In the genomic region with DNA sequence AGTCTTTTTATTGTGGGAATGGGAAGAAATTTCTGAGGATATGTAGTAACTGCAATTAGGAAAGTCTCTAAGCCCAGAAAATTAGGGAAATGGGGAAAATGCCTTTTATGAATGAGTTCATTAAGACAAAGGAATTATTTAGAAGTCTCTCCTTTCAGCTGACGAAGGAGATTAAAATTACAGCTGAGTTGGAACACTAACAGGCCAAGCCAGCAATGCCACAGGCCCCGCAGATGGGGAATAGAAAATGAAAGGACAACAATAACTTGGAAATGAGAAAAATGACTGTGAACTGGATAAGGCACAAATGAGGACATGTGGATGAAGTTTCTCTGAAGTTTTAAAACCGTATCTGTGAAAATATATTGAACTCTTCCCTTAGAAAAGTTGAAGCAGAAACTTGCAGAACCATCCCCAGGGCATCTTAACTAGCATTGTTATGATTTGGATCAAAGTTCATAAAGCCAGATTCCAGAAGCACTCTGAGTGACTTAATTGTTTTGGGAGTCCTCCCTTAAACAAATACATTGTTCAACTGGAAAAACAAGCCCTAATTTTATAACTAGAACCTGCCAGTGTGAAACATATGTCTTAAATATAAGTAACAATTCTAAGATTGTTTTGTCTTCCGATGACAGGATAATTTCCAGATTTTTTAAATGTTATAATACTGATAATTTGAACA, we compare ENCODE assay signal across 26 cellular contexts. TPM values are rescaled to one million over a fixed set of nuclear protein-coding genes. Genes with fewer than 3 reads are reported as not detected.
DNase-seq lines count a peak whose midpoint lies in the region; ATAC-seq and TF ChIP-seq lines count a peak whose summit lies in the region.
"Had no signal": no experiment of that assay in that cellular context is flagged by ENCODE, and none has a peak within 500 bp of the region (broad histone marks: within the 10 kb centered on the region; RNA-seq: fewer than 3 reads in every experiment).

No MANE protein-coding gene starts in this region.

- no peak overlapping the region for H4K8ac ChIP-seq in trophoblast cell (ENCODE audit: low read depth, low read length)

- H2BK120ac ChIP-seq in trophoblast cell (ENCODE audit: insufficient read depth, low read length, poor library complexity), result no peak overlapping the region

- H2AFZ ChIP-seq in PC-9, result no peak overlapping the region
- H2AFZ ChIP-seq in trophoblast cell (ENCODE audit: insufficient read depth, low read length, poor library complexity), result no peak overlapping the region
- H2AFZ ChIP-seq: GM23338 had no signal

- H2BK5ac ChIP-seq in trophoblast cell (ENCODE audit: low read depth, low read length, poor library complexity), result no peak overlapping the region

- no peak overlapping the region for H3K4ac ChIP-seq in trophoblast cell (ENCODE audit: low read depth, low read length)

- POLR2A ChIA-PET in PC-9 (lab: Charles Lee; ENCODE audit: unreplicated experiment), result no interaction called here

- H3K9me2 ChIP-seq in PC-9 (ENCODE audit: insufficient read depth), result no peaks in the 10 kb centered on the region

- no peaks in the 10 kb centered on the region for H4K20me1 ChIP-seq in PC-9 (ENCODE audit: insufficient read depth)

- H4K12ac ChIP-seq in trophoblast cell (ENCODE audit: low read depth, low read length), result no peak overlapping the region

- H3K18ac ChIP-seq in trophoblast cell (ENCODE audit: low read length), result no peak overlapping the region

- TF ChIP-seq CTCF in PC-9 (conservative IDR thresholded peaks at IDR 0.05), result no peak; the same call in 1 of the 2 replicates

- intact Hi-C loops in PC-9 (cut with micrococcal nuclease; ENCODE audit: unreplicated experiment), result no loop called here

- DNase-seq in AG20443 (ENCODE audit: low spot score) (peak; percentile 36), PC-9 (peak in 1 of 2 experiments; percentile 84), fibroblast of peridontal ligament (ENCODE audit: extremely low read depth) (peak; percentile 54), trophoblast cell (peak; percentile 6 to 91), NOMO-1 treated with dmso at 0.1 percent for 144 hours (lab: John Stamatoyannopoulos, UW; ENCODE audit: unreplicated experiment) (no peak), middle frontal gyrus (ENCODE audit: extremely low spot score, low spot score) (no peak)
- DNase-seq in stimulated activated CD8-positive, alpha-beta memory T cell treated with anti-CD3 and anti-CD28 coated beads, Interleukin-4, amount 100 ng/mL, for 48 hours, result no peak
- DNase-seq: activated B cell treated with CpG ODN at 0.5 μM for 24 hours; activated CD8-positive, alpha-beta T cell treated with anti-CD3 and anti-CD28 coated beads for 36 hours; activated naive CD4-positive, alpha-beta T cell treated with anti-CD3 and anti-CD28 coated beads, Interleukin-2, amount 50 U/mL, for 16 hours; activated T-cell treated with anti-CD3 and anti-CD28 coated beads, Interleukin-2, amount 50 U/mL, for 24 hours; CD8-positive, alpha-beta T cell; cortex of kidney; DMS53; IMR-90; lower lobe of right lung; NCI-H2029 treated with DMSO at 0.1 percent for 48 hours; NCI-H446 treated with DMSO at 0.1 percent for 48 hours; SHP77; stimulated activated CD4-positive, alpha-beta T cell treated with anti-CD3 and anti-CD28 coated beads, Interleukin-15, amount 100 ng/mL, for 24 hours; stimulated activated naive CD8-positive, alpha-beta T cell treated with anti-CD3 and anti-CD28 coated beads, Interleukin-15, Interleukin-2, amounts not matched to agents 100 U/mL and 50 U/mL, for 24 hours; uterus had no signal

- ATAC-seq in HG02678 (IDR thresholded peaks at IDR 0.05; ENCODE audit: unreplicated experiment), result no peak
- ATAC-seq: activated CD8-positive, alpha-beta T cell treated with anti-CD3 and anti-CD28 coated beads for 36 hours; CD8-positive, alpha-beta T cell; GM23338; lower lobe of right lung; natural killer cell treated with Interleukin-12 subunit alpha and Interleukin-12 subunit beta and Interleukin-15 and Interleukin-18, amount 100 ng/mL, for 72 hours; stimulated activated naive CD8-positive, alpha-beta T cell treated with anti-CD3 and anti-CD28 coated beads, Interleukin-15, Interleukin-2, amounts not matched to agents 100 U/mL and 50 U/mL, for 24 hours had no signal

- H3K9ac ChIP-seq in trophoblast cell (ENCODE audit: low read length), result no peak overlapping the region

- H3K27ac ChIP-seq in PC-9 (peak overlapping the region; percentile 33; the same call in 1 of the 2 replicates), trophoblast cell (ENCODE audit: low read depth, low read length) (no peak overlapping the region)
- H3K27ac ChIP-seq: epithelial cell of prostate, lower lobe of right lung, uterus had no signal

- peaks cover 17% of the 10 kb centered on the region for H3F3A ChIP-seq in PC-9 (ENCODE audit: insufficient read depth, low read depth)

- H3K79me2 ChIP-seq in PC-9 (ENCODE audit: low read depth) (no peaks in the 10 kb centered on the region), trophoblast cell (ENCODE audit: control insufficient read depth, insufficient read depth, low read length, poor library complexity) (no peaks in the 10 kb centered on the region)

- H3K4me2 ChIP-seq in PC-9, result peak overlapping the region; percentile 43
- no peak overlapping the region for H3K4me2 ChIP-seq in trophoblast cell (ENCODE audit: low read length)
- H3K4me2 ChIP-seq: GM23338 had no signal

- H3K23ac ChIP-seq in trophoblast cell (ENCODE audit: low read length), result no peak overlapping the region

- H3K36me3 ChIP-seq in PC-9 (ENCODE audit: low read depth), result no peaks in the 10 kb centered on the region
- H3K36me3 ChIP-seq in trophoblast cell (ENCODE audit: control insufficient read depth in 1 of 2, insufficient read depth in 2 of 2, low read length in 2 of 2), result no peaks in the 10 kb centered on the region
- H3K36me3 ChIP-seq: lower lobe of right lung, uterus had no signal

- H2AK5ac ChIP-seq in trophoblast cell (ENCODE audit: low read length), result no peak overlapping the region

- no peak overlapping the region for H3K4me3 ChIP-seq in PC-9
- H3K4me3 ChIP-seq in trophoblast cell (ENCODE audit: low read depth, low read length), result no peak overlapping the region
- H3K4me3 ChIP-seq: GM23338, lower lobe of right lung, uterus had no signal

- H3K14ac ChIP-seq in trophoblast cell (ENCODE audit: low read length), result no peak overlapping the region

- no peak overlapping the region for H4K91ac ChIP-seq in trophoblast cell (ENCODE audit: low read depth, low read length)

- no CpG with 5 or more reads among the region's 4 CpGs for WGBS in trophoblast cell (ENCODE audit: extremely low coverage, insufficient coverage, insufficient read length)

- H3K9me3 ChIP-seq in PC-9 (ENCODE audit: insufficient read depth, low read depth), result peaks cover 6% of the 10 kb centered on the region; the same call in 1 of the 2 replicates
- H3K9me3 ChIP-seq in trophoblast cell (ENCODE audit: insufficient read depth, low read depth, low read length), result no peaks in the 10 kb centered on the region
- H3K9me3 ChIP-seq: lower lobe of right lung, uterus had no signal

- H3K27me3 ChIP-seq in PC-9 (ENCODE audit: insufficient read depth, low read depth) (no peaks in the 10 kb centered on the region), trophoblast cell (ENCODE audit: insufficient read depth, low read length) (no peaks in the 10 kb centered on the region)
- H3K27me3 ChIP-seq: uterus had no signal

- H3K4me1 ChIP-seq in PC-9 (replicated peaks; ENCODE audit: insufficient read depth) (peaks cover 31% of the 10 kb centered on the region), trophoblast cell (ENCODE audit: control insufficient read depth in 1 of 2, insufficient read depth in 2 of 2, low read length in 2 of 2) (peaks cover 0 to 5% of the 10 kb centered on the region in 2 experiments)
- H3K4me1 ChIP-seq: lower lobe of right lung, uterus had no signal

- H3K79me1 ChIP-seq in trophoblast cell (ENCODE audit: low read length), result no peaks in the 10 kb centered on the region

- no peak overlapping the region for H2BK12ac ChIP-seq in trophoblast cell (ENCODE audit: low read length)

- BruUV-seq in PC-9 (replicated peaks; lab: Mats Ljungman, UMichigan), result no TSS peak

- CTCF ChIA-PET in PC-9 (lab: Charles Lee), result no interaction called here

RNA-seq across cellular contexts. Expression of gene C2orf76, which starts 51.3 kb away (rescaled TPM):
- 11.5 and 12.7 TPM in 2 replicates for total RNA-seq in PC-9 (2021)
- 10.2 and 11.7 TPM in 2 replicates for polyA plus RNA-seq in trophoblast cell (2013)

RNA-seq across cellular contexts. Expression of gene DBI, which starts 51.4 kb away (rescaled TPM):
- 128 and 265 TPM in 2 replicates for total RNA-seq in PC-9 (2021)
- polyA plus RNA-seq in trophoblast cell (2013), result 709 and 755 TPM in 2 replicates

Comparison
In these comparisons a context has a peak if more than half of its experiments do, and no peak if none do; other contexts are left out.
1. DNase-seq: peak in AG20443 (single experiment), fibroblast of peridontal ligament (single experiment) and trophoblast cell (2 of 2); none in stimulated activated CD8-positive, alpha-beta memory T cell treated with anti-CD3 and anti-CD28 coated beads, Interleukin-4, amount 100 ng/mL, for 48 hours (single experiment), NOMO-1 treated with dmso at 0.1 percent for 144 hours (single experiment) and middle frontal gyrus (single experiment).